36 cellular contexts compared by ENCODE assay signal in genomic region chr16:50495673-50496072, GRCh38. TPM values are rescaled to one million over a fixed set of nuclear protein-coding genes. Genes with fewer than 3 reads are reported as not detected.
DNase-seq lines count a peak whose midpoint lies in the region; ATAC-seq, FAIRE-seq and TF ChIP-seq lines count a peak whose summit lies in the region.
"Had no signal": no experiment of that assay in that cellular context is flagged by ENCODE, and none has a peak within 500 bp of the region (broad histone marks: within the 10 kb centered on the region; RNA-seq: fewer than 3 reads in every experiment).

No MANE protein-coding gene starts in this region.

- H3K36me3 ChIP-seq in bronchial epithelial cell (ENCODE audit: control insufficient read depth, insufficient read depth, low read length) = no peaks in the 10 kb centered on the region
- H3K36me3 ChIP-seq: BE2C; BLaER1; BLaER1 treated with 17β-estradiol and CSF1 and Interleukin-3, amounts not matched to agents 10 nM and 100 nM had no signal

- TF ChIP-seq CTCF in bronchial epithelial cell (IDR thresholded peaks at IDR 0.05; ENCODE audit: insufficient read depth, low read length, severe bottlenecking) = no peak
- no peak for TF ChIP-seq CTCF in coronary artery (IDR thresholded peaks at IDR 0.05)
- TF ChIP-seq CTCF in osteocyte (IDR thresholded peaks at IDR 0.05) = no peak

- H3K4me1 Mint-ChIP-seq in osteocyte (ENCODE audit: unreplicated experiment) = no peaks in the 10 kb centered on the region
- H3K4me1 Mint-ChIP-seq: B cell; CD14-positive monocyte; CD4-positive, alpha-beta memory T cell; CD8-positive, alpha-beta memory T cell had no signal

- no peak for DNase-seq in bronchial epithelial cell (ENCODE audit: low read depth)
- DNase-seq in coronary artery (ENCODE audit: low spot score) = peak; percentile 24
- DNase-seq in iPS-NIHi7 (ENCODE audit: extremely low spot score) = peak; percentile 3
- DNase-seq in osteocyte (ENCODE audit: extremely low spot score, unreplicated experiment) = peak; percentile 66
- no peak for DNase-seq in 8988T
- DNase-seq: ACHN; AML-193; BE2C; C1 segment of cervical spinal cord; Caco-2; Calu3; CD4-positive, alpha-beta memory T cell; CD4-positive, alpha-beta T cell; CD4-positive, CD25-positive, alpha-beta regulatory T cell; CD8-positive, alpha-beta memory T cell; COR-L47; DMS 273 treated with DMSO at 0.1 percent for 48 hours; DMS153; DMS53; DMS79; DMS79 treated with DMSO at 0.1 percent for 48 hours; DND-41; EL had no signal

- H3K4me3 ChIP-seq in bronchial epithelial cell (ENCODE audit: low read depth, low read length) = no peak overlapping the region
- H3K4me3 ChIP-seq in coronary artery = no peak overlapping the region
- H3K4me3 ChIP-seq: A549; BLaER1; BLaER1 treated with 17β-estradiol and CSF1 and Interleukin-3, amounts not matched to agents 10 nM and 100 nM had no signal

- no peaks in the 10 kb centered on the region for H3K27me3 Mint-ChIP-seq in osteocyte (ENCODE audit: unreplicated experiment)
- H3K27me3 Mint-ChIP-seq: CD4-positive, alpha-beta T cell had no signal

- peak; percentile 52 for FAIRE-seq in bronchial epithelial cell (lab: Jason Lieb, UNC)
- FAIRE-seq: A204.1, A549, D721Med had no signal

- H3K27ac Mint-ChIP-seq in osteocyte (ENCODE audit: unreplicated experiment) = no peak overlapping the region
- H3K27ac Mint-ChIP-seq: B cell; CD14-positive monocyte; CD4-positive, alpha-beta memory T cell; CD4-positive, alpha-beta T cell; CD4-positive, CD25-positive, alpha-beta regulatory T cell; CD8-positive, alpha-beta memory T cell; CD8-positive, alpha-beta T cell had no signal

- no peak overlapping the region for H3K4me3 Mint-ChIP-seq in osteocyte (ENCODE audit: unreplicated experiment)
- H3K4me3 Mint-ChIP-seq: B cell; CD14-positive monocyte; CD4-positive, alpha-beta memory T cell; CD4-positive, alpha-beta T cell; CD4-positive, CD25-positive, alpha-beta regulatory T cell; CD8-positive, alpha-beta memory T cell; CD8-positive, alpha-beta T cell had no signal

- H3K27me3 ChIP-seq in bronchial epithelial cell (ENCODE audit: control insufficient read depth, insufficient read depth, low read length) = no peaks in the 10 kb centered on the region
- H3K27me3 ChIP-seq: BE2C; BLaER1; BLaER1 treated with 17β-estradiol and CSF1 and Interleukin-3, amounts not matched to agents 10 nM and 100 nM had no signal

- no peaks in the 10 kb centered on the region for H3K36me3 Mint-ChIP-seq in osteocyte (ENCODE audit: unreplicated experiment)
- H3K36me3 Mint-ChIP-seq: CD14-positive monocyte; CD4-positive, alpha-beta memory T cell; CD4-positive, CD25-positive, alpha-beta regulatory T cell; CD8-positive, alpha-beta memory T cell; CD8-positive, alpha-beta T cell had no signal

- H3K27ac ChIP-seq in coronary artery = no peak overlapping the region
- H3K27ac ChIP-seq: 22Rv1; A549; BLaER1; BLaER1 treated with 17β-estradiol and CSF1 and Interleukin-3, amounts not matched to agents 10 nM and 100 nM; C4-2B had no signal

- no peak for ATAC-seq in GM21825 (IDR thresholded peaks at IDR 0.05; ENCODE audit: unreplicated experiment)
- no peak for ATAC-seq in GM19467 (IDR thresholded peaks at IDR 0.05; ENCODE audit: unreplicated experiment)
- no peak for ATAC-seq in GM19328 (IDR thresholded peaks at IDR 0.05; ENCODE audit: unreplicated experiment)
- ATAC-seq: A549; CD8-positive, alpha-beta T cell had no signal

- no peaks in the 10 kb centered on the region for H3K9me3 Mint-ChIP-seq in osteocyte (ENCODE audit: unreplicated experiment)
- H3K9me3 Mint-ChIP-seq: CD4-positive, alpha-beta memory T cell; CD4-positive, alpha-beta T cell; CD8-positive, alpha-beta memory T cell; CD8-positive, alpha-beta T cell had no signal

RNA-seq across cellular contexts. Expression of gene NKD1, which starts 52.5 kb away (rescaled TPM):
- total RNA-seq in bronchial epithelial cell (under 0.01 TPM in 2 replicates), osteocyte (0.43 and 0.63 TPM in 2 replicates)

Comparison
In these comparisons a context has a peak if more than half of its experiments do, and no peak if none do; other contexts are left out.
1. DNase-seq: peak in coronary artery (single experiment), iPS-NIHi7 (single experiment) and osteocyte (single experiment); none in bronchial epithelial cell (single experiment) and 8988T (single experiment).